8 cellular contexts compared by ENCODE assay signal in genomic region chr10:17229967-17230682, GRCh38. TPM values are rescaled to one million over a fixed set of nuclear protein-coding genes. Genes with fewer than 3 reads are reported as not detected.
DNase-seq lines count a peak whose midpoint lies in the region; TF ChIP-seq lines count a peak whose summit lies in the region.

No MANE protein-coding gene starts in this region.

- peaks cover 48% of the 10 kb centered on the region for H3K9me3 Mint-ChIP-seq in HFFc6

- peaks cover 61% of the 10 kb centered on the region for H3K36me3 Mint-ChIP-seq in HFFc6 (ENCODE audit: low read depth)

- peaks cover 66% of the 10 kb centered on the region for H3K4me1 Mint-ChIP-seq in HFFc6 (ENCODE audit: low read depth)

- DNase-seq in HFFc6 = peak; percentile 61
- DNase-seq in NAMALWA (ENCODE audit: low spot score) = peak; percentile 94
- DNase-seq in UCSD-AML1 (lab: John Stamatoyannopoulos, UW; ENCODE audit: unreplicated experiment) = peak; percentile 85
- peak; percentile 48 for DNase-seq in brain pericyte (ENCODE audit: low read depth, low spot score)
- peak; percentile 84 for DNase-seq in islet precursor cell
- DNase-seq in stimulated activated CD4-positive, alpha-beta T cell treated with anti-CD3 and anti-CD28 coated beads, Interleukin-1b, Interleukin-23, amount 100 ng/mL, for 24 hours (ENCODE audit: low read depth in 4 of 4, low spot score in 1 of 4) = peak; percentile 64 to 86 (median 72)
- no peak for DNase-seq in T1000 (lab: John Stamatoyannopoulos, UW)

- H3K27ac Mint-ChIP-seq in HFFc6 = peak overlapping the region; percentile 100

- no peak for TF ChIP-seq CTCF in HFFc6 (IDR thresholded peaks at IDR 0.05)

- peaks cover 66% of the 10 kb centered on the region for H3K27me3 Mint-ChIP-seq in HFFc6 (ENCODE audit: insufficient read depth)

- TF ChIP-seq POLR2A in GM15510 (IDR thresholded peaks at IDR 0.05; ENCODE audit: borderline replicate concordance, extremely low read depth, insufficient read length) = peak; percentile 65

- peak overlapping the region; percentile 100 for H3K4me3 Mint-ChIP-seq in HFFc6

RNA-seq across cellular contexts. Expression of gene VIM, which starts 2.1 kb away (rescaled TPM):
- total RNA-seq in HFFc6 (2021; fragmentation: NEBNext Ultra II Directional; extraction: Animal tissue kit (Norgen Biotek cat#: 25700)) = over 10,000 TPM in 4 of 6 experiments, 1,000 to 10,000 TPM in 2; 9,623 to 12,540 (median 10,688) TPM

RNA-seq across cellular contexts. Expression of gene TRDMT1, which starts 28.7 kb away (rescaled TPM):
- 10 to 100 TPM in 2 of 6 experiments, 1 to 10 TPM in 4; 6.8 to 13.0 (median 8.6) TPM for total RNA-seq in HFFc6 (2021; fragmentation: NEBNext Ultra II Directional; extraction: Animal tissue kit (Norgen Biotek cat#: 25700))
